In the genomic region with DNA sequence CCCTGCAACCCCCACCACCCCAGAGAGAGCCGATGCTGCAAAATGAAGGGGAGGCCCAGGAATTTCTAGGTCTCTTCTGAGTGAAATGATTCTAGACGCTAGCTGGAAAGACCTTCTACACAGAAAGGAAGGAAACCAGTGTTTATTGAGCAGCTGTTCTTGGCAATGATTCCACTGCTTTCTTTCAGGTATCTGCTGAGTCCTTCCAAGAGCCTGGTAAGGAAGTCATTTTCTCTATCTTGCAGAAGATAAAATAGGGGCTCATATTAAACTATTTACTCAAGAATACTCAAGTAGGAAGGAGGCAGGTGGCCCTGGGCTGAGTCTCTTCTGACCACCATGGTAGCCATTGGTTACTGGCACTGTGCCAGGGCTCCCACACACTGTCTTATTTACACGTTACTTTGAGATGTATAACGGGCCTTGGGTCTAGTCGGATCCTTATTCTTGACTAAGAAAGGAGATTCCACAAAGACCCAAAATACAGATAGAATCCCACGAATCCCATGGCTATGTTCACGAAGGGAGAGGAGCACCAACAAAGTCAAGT, we compare ENCODE assay signal across 18 cellular contexts.
A peak's percentile ranks its signal among the peaks of the same experiment; 100 is the strongest.
DNase-seq lines count a peak whose midpoint lies in the region; ATAC-seq and TF ChIP-seq lines count a peak whose summit lies in the region.
"Had no signal": no experiment of that assay in that cellular context is flagged by ENCODE, and none has a peak within 500 bp of the region (broad histone marks: within the 10 kb centered on the region; RNA-seq: fewer than 3 reads in every experiment).

No MANE protein-coding gene starts in this region.

- H3K36me3 Mint-ChIP-seq in osteocyte (ENCODE audit: unreplicated experiment) = peaks cover 42% of the 10 kb centered on the region

- H3K4me3 ChIP-seq in choroid plexus epithelial cell (ENCODE audit: low read depth, low read length) (no peak overlapping the region), left lung (no peak overlapping the region)
- H3K4me3 ChIP-seq: BLaER1, lower lobe of right lung, upper lobe of left lung had no signal

- intact Hi-C loops in left lung (cut with DNase I) = no loop called here

- no peaks in the 10 kb centered on the region for H3K9me3 ChIP-seq in left lung
- H3K9me3 ChIP-seq: BLaER1, lower lobe of right lung, upper lobe of left lung had no signal

- peak overlapping the region; percentile 92 for H3K27ac Mint-ChIP-seq in osteocyte (ENCODE audit: unreplicated experiment)
- H3K27ac Mint-ChIP-seq: T-helper 2 cell treated with Interferon-gamma antibody and Interleukin-4, amounts not matched to agents 5 μg/mL and 100 μg/mL, for 36 hours had no signal

- H3K27me3 ChIP-seq in left lung = no peaks in the 10 kb centered on the region
- H3K27me3 ChIP-seq: BLaER1, upper lobe of left lung had no signal

- TF ChIP-seq CTCF in choroid plexus epithelial cell (conservative IDR thresholded peaks at IDR 0.05; ENCODE audit: low read depth, low read length) = no peak
- TF ChIP-seq CTCF in osteocyte (IDR thresholded peaks at IDR 0.05) = no peak
- TF ChIP-seq CTCF in left lung (IDR thresholded peaks at IDR 0.05) = no peak

- no peaks in the 10 kb centered on the region for H3K27me3 Mint-ChIP-seq in osteocyte (ENCODE audit: unreplicated experiment)
- H3K27me3 Mint-ChIP-seq: naive B cell; stimulated activated naive B cell treated with anti-CD40 and anti-IgM and Interleukin-4, amounts not matched to agents 10 μg/mL and 1 μg/mL and 100 μg/mL, for 72 hours had no signal

- peaks cover 0 to 9% of the 10 kb centered on the region in 2 donors for H3K4me1 ChIP-seq in left lung
- H3K4me1 ChIP-seq: BLaER1 had no signal

- H3K9me3 Mint-ChIP-seq in osteocyte (ENCODE audit: unreplicated experiment) = no peaks in the 10 kb centered on the region
- H3K9me3 Mint-ChIP-seq: naive B cell; stimulated activated naive B cell treated with anti-CD40 and anti-IgM and Interleukin-4, amounts not matched to agents 10 μg/mL and 1 μg/mL and 100 μg/mL, for 72 hours; T-helper 2 cell treated with Interferon-gamma antibody and Interleukin-4, amounts not matched to agents 5 μg/mL and 100 μg/mL, for 36 hours had no signal

- peak; percentile 25 for DNase-seq in NCI-H1436 (lab: John Stamatoyannopoulos, UW)
- DNase-seq in NCI-H1436 treated with DMSO at 0.1 percent for 48 hours (lab: John Stamatoyannopoulos, UW) = no peak
- peak; percentile 40 for DNase-seq in NCI-H1092 treated with DMSO at 0.1 percent for 48 hours (lab: John Stamatoyannopoulos, UW)
- DNase-seq in choroid plexus epithelial cell (ENCODE audit: low read depth) = peak; percentile 68
- DNase-seq in osteocyte (ENCODE audit: extremely low spot score, unreplicated experiment) = no peak
- DNase-seq in stimulated activated CD4-positive, alpha-beta T cell treated with anti-CD3 and anti-CD28 coated beads, Interleukin-15, amount 100 ng/mL, for 24 hours = no peak
- no peak for DNase-seq in activated gamma-delta T cell treated with Interleukin-2 at 50 U/mL for 16 hours
- DNase-seq in left lung = no peak
- DNase-seq: cortex of kidney; DMS153; glutamatergic neuron; lower lobe of right lung; naive B cell; stimulated activated CD4-positive, alpha-beta T cell treated with anti-CD3 and anti-CD28 coated beads, Interleukin-12 subunit alpha, Interleukin-12 subunit beta, amount 100 ng/mL, for 4 hours; stimulated activated naive B cell treated with anti-CD40 and anti-IgM and Interleukin-4, amounts not matched to agents 10 μg/mL and 1 μg/mL and 100 μg/mL, for 72 hours; upper lobe of left lung had no signal

- H3K4me3 Mint-ChIP-seq in osteocyte (ENCODE audit: unreplicated experiment) = no peak overlapping the region
- H3K4me3 Mint-ChIP-seq: stimulated activated naive B cell treated with anti-CD40 and anti-IgM and Interleukin-4, amounts not matched to agents 10 μg/mL and 1 μg/mL and 100 μg/mL, for 72 hours; T-helper 2 cell treated with Interferon-gamma antibody and Interleukin-4, amounts not matched to agents 5 μg/mL and 100 μg/mL, for 36 hours had no signal

- H3K4me1 Mint-ChIP-seq in osteocyte (ENCODE audit: unreplicated experiment) = peaks cover 34% of the 10 kb centered on the region
- H3K4me1 Mint-ChIP-seq: naive B cell; stimulated activated naive B cell treated with anti-CD40 and anti-IgM and Interleukin-4, amounts not matched to agents 10 μg/mL and 1 μg/mL and 100 μg/mL, for 72 hours had no signal

- H3K27ac ChIP-seq in left lung = no peak overlapping the region
- H3K27ac ChIP-seq: BLaER1, upper lobe of left lung had no signal

- no peak for ATAC-seq in left lung
- ATAC-seq: lower lobe of right lung; stimulated activated naive B cell treated with anti-CD40 and anti-IgM and Interleukin-4, amounts not matched to agents 10 μg/mL and 1 μg/mL and 100 μg/mL, for 72 hours had no signal

- H3K36me3 ChIP-seq in left lung = peaks cover 0 to 82% of the 10 kb centered on the region in 2 donors

Comparison
In these comparisons a context has a peak if more than half of its experiments do, and no peak if none do; other contexts are left out.
1. DNase-seq: peak in NCI-H1436 (single experiment), NCI-H1092 treated with DMSO at 0.1 percent for 48 hours (single experiment) and choroid plexus epithelial cell (single experiment); none in NCI-H1436 treated with DMSO at 0.1 percent for 48 hours (single experiment), osteocyte (single experiment), stimulated activated CD4-positive, alpha-beta T cell treated with anti-CD3 and anti-CD28 coated beads, Interleukin-15, amount 100 ng/mL, for 24 hours (single experiment), activated gamma-delta T cell treated with Interleukin-2 at 50 U/mL for 16 hours (single experiment) and left lung (0 of 2).